In genomic region chr3:55485208-55485791, GRCh38 we compare ENCODE assay signal across 8 cellular contexts. TPM values are rescaled to one million over a fixed set of nuclear protein-coding genes. Genes with fewer than 3 reads are reported as not detected.
DNase-seq lines count a peak whose midpoint lies in the region; ATAC-seq lines count a peak whose summit lies in the region.

No MANE protein-coding gene starts in this region.

- H3K36me3 ChIP-seq in trophoblast cell (ENCODE audit: control insufficient read depth in 1 of 2, insufficient read depth in 2 of 2, low read length in 2 of 2), result peaks cover 0 to 2% of the 10 kb centered on the region in 2 experiments

- H3K4me3 ChIP-seq in trophoblast cell (ENCODE audit: low read depth, low read length), result peak overlapping the region; percentile 78

- H3K79me1 ChIP-seq in trophoblast cell (ENCODE audit: low read length), result peaks cover 49% of the 10 kb centered on the region

- H3K27ac Mint-ChIP-seq in activated naive CD8-positive, alpha-beta T cell, result no peak overlapping the region

- no CpG with 5 or more reads among the region's 40 CpGs for WGBS in trophoblast cell (ENCODE audit: extremely low coverage, insufficient coverage, insufficient read length)

- peak overlapping the region; percentile 62 for H2BK120ac ChIP-seq in trophoblast cell (ENCODE audit: insufficient read depth, low read length, poor library complexity)

- peak overlapping the region; percentile 38 for H4K8ac ChIP-seq in trophoblast cell (ENCODE audit: low read depth, low read length)

- peak overlapping the region; percentile 34 for H4K12ac ChIP-seq in trophoblast cell (ENCODE audit: low read depth, low read length)

- peak overlapping the region; percentile 28 for H2BK12ac ChIP-seq in trophoblast cell (ENCODE audit: low read length)

- H3K4me3 Mint-ChIP-seq in activated naive CD8-positive, alpha-beta T cell, result peak overlapping the region; percentile 56

- H4K91ac ChIP-seq in trophoblast cell (ENCODE audit: low read depth, low read length), result peak overlapping the region; percentile 93

- H2BK5ac ChIP-seq in trophoblast cell (ENCODE audit: low read depth, low read length, poor library complexity), result peak overlapping the region; percentile 68

- H3K9ac ChIP-seq in trophoblast cell (ENCODE audit: low read length), result peak overlapping the region; percentile 73

- intact Hi-C loops in Right ventricle myocardium superior (cut with DNase I), result loop anchor here (5.0 kb wide), 2 partner anchors 232 to 557 kb away; no protein-coding TSS in a partner anchor

- ATAC-seq in HG02798 (IDR thresholded peaks at IDR 0.05; ENCODE audit: poor library complexity, unreplicated experiment), result peak; percentile 70
- peak; percentile 77 for ATAC-seq in Right ventricle myocardium superior (ENCODE audit: poor library complexity)

- peaks cover 38 to 51% of the 10 kb centered on the region in 2 experiments for H3K4me1 ChIP-seq in trophoblast cell (ENCODE audit: control insufficient read depth in 1 of 2, insufficient read depth in 2 of 2, low read length in 2 of 2)

- no peaks in the 10 kb centered on the region for H3K9me3 Mint-ChIP-seq in activated naive CD8-positive, alpha-beta T cell (ENCODE audit: low read depth)

- H3K27ac ChIP-seq in trophoblast cell (ENCODE audit: low read depth, low read length), result peak overlapping the region; percentile 72

- H3K9me3 ChIP-seq in trophoblast cell (ENCODE audit: insufficient read depth, low read depth, low read length), result peaks cover 1% of the 10 kb centered on the region

- peaks cover 29% of the 10 kb centered on the region for H3K79me2 ChIP-seq in trophoblast cell (ENCODE audit: control insufficient read depth, insufficient read depth, low read length, poor library complexity)

- H3K36me3 Mint-ChIP-seq in activated naive CD8-positive, alpha-beta T cell, result no peaks in the 10 kb centered on the region

- peaks cover 39% of the 10 kb centered on the region for H3K27me3 Mint-ChIP-seq in activated naive CD8-positive, alpha-beta T cell

- H3K27me3 ChIP-seq in trophoblast cell (ENCODE audit: insufficient read depth, low read length), result peaks cover 8% of the 10 kb centered on the region

- peak overlapping the region; percentile 8 for H2AFZ ChIP-seq in trophoblast cell (ENCODE audit: insufficient read depth, low read length, poor library complexity)

- peak overlapping the region; percentile 71 for H3K14ac ChIP-seq in trophoblast cell (ENCODE audit: low read length)

- DNase-seq in activated CD8-positive, alpha-beta memory T cell treated with anti-CD3 and anti-CD28 coated beads for 48 hours (ENCODE audit: low read depth in 2 of 3, low spot score in 2 of 3), result peak in 2 of 3 experiments; percentile 17 to 19
- DNase-seq in activated CD8-positive, alpha-beta memory T cell treated with anti-CD3 and anti-CD28 coated beads for 24 hours, result no peak
- DNase-seq in NCI-H2227 treated with DMSO at 0.1 percent for 48 hours (lab: John Stamatoyannopoulos, UW) (peak; percentile 61), Right ventricle myocardium superior (peak; percentile 84), trophoblast cell (peak; percentile 59 to 83), RKO (ENCODE audit: low spot score) (no peak)

- no peak overlapping the region for H3K23ac ChIP-seq in trophoblast cell (ENCODE audit: low read length)

- peak overlapping the region; percentile 97 for H3K4me2 ChIP-seq in trophoblast cell (ENCODE audit: low read length)

- H2AK5ac ChIP-seq in trophoblast cell (ENCODE audit: low read length), result no peak overlapping the region

- peak overlapping the region; percentile 76 for H3K4ac ChIP-seq in trophoblast cell (ENCODE audit: low read depth, low read length)

- peaks cover 40% of the 10 kb centered on the region for H3K4me1 Mint-ChIP-seq in activated naive CD8-positive, alpha-beta T cell (ENCODE audit: low read depth)

- H3K18ac ChIP-seq in trophoblast cell (ENCODE audit: low read length), result peak overlapping the region; percentile 73

RNA-seq across cellular contexts. Expression of gene WNT5A, which starts 1.8 kb away (rescaled TPM):
- total RNA-seq in Right ventricle myocardium superior, result 6.7 TPM
- 23.1 and 23.3 TPM in 2 replicates for polyA plus RNA-seq in trophoblast cell (2013)

Comparison
In these comparisons a context has a peak if more than half of its experiments do, and no peak if none do; other contexts are left out.
1. DNase-seq: peak in activated CD8-positive, alpha-beta memory T cell treated with anti-CD3 and anti-CD28 coated beads for 48 hours (2 of 3), NCI-H2227 treated with DMSO at 0.1 percent for 48 hours (single experiment), Right ventricle myocardium superior (single experiment) and trophoblast cell (2 of 2); none in activated CD8-positive, alpha-beta memory T cell treated with anti-CD3 and anti-CD28 coated beads for 24 hours (single experiment) and RKO (single experiment).